ENCODE assay signal across 8 cellular contexts in genomic region chr12:105235299-105235746, GRCh38. TPM values are rescaled to one million over a fixed set of nuclear protein-coding genes. Genes with fewer than 3 reads are reported as not detected.
DNase-seq lines count a peak whose midpoint lies in the region; ATAC-seq, FAIRE-seq and TF ChIP-seq lines count a peak whose summit lies in the region.

No MANE protein-coding gene starts in this region.

- H4K5ac ChIP-seq in H1 (ENCODE audit: insufficient read length, low read depth, low read length) = no peak overlapping the region

- intact Hi-C loops in CD14-positive monocyte (cut with micrococcal nuclease) = no loop called here

- H3K4me1 Mint-ChIP-seq in CD14-positive monocyte (peaks cover 29% of the 10 kb centered on the region), naive B cell (peaks cover 34 to 47% (median 44%) of the 10 kb centered on the region in 3 donors)

- H3K23me2 ChIP-seq in H1 (ENCODE audit: low read depth, low read length) = peaks cover 4% of the 10 kb centered on the region

- no peak overlapping the region for H2BK5ac ChIP-seq in H1 (ENCODE audit: low read depth, low read length)

- no peak for ATAC-seq in naive B cell (ENCODE audit: low read depth in 2 of 2)

- H3K36me3 ChIP-seq in HAP-1 (replicated peaks) (no peaks in the 10 kb centered on the region), SJSA1 (peaks cover 54% of the 10 kb centered on the region), H1 (ENCODE audit: control insufficient read depth in 2 of 4, insufficient read depth in 4 of 4, low read length in 3 of 4) (no peaks in the 10 kb centered on the region)

- no peak overlapping the region for H3K56ac ChIP-seq in H1 (replicated peaks; ENCODE audit: insufficient read length, low read depth, low read length)

- H2BK120ac ChIP-seq in H1 (replicated peaks; ENCODE audit: low read depth, low read length) = no peak overlapping the region

- H3K4me3 ChIP-seq in HAP-1 = peak overlapping the region; percentile 47
- peak overlapping the region; percentile 89 for H3K4me3 ChIP-seq in SJSA1
- peak overlapping the region; percentile 59 to 90 (median 70) for H3K4me3 ChIP-seq in H1 (ENCODE audit: extremely low read depth in 1 of 4, insufficient read depth in 2 of 4, low read depth in 3 of 4, low read length in 4 of 4)

- no peak overlapping the region for H4K8ac ChIP-seq in H1 (ENCODE audit: extremely low read depth, insufficient read depth, low read length)

- POLR2A ChIA-PET in H1 (lab: Charles Lee; ENCODE audit: partially characterized antibody) = interaction anchor here (1.2 to 1.9 kb wide), 7 partner anchors 13 to 115 kb away, joined by 3 to 7 read pairs (median 4); no protein-coding TSS in a partner anchor

- peaks cover 0 to 2% of the 10 kb centered on the region in 2 experiments for H4K20me1 ChIP-seq in H1 (replicated peaks in 1 of 2; ENCODE audit: control insufficient read depth in 1 of 2, insufficient read depth in 2 of 2, low read length in 2 of 2)

- H3K27ac ChIP-seq in SJSA1 (peak overlapping the region; percentile 96), H1 (ENCODE audit: low read depth, low read length) (no peak overlapping the region)

- no peak overlapping the region for H4K91ac ChIP-seq in H1 (replicated peaks; ENCODE audit: insufficient read length, low read length)

- H2AK5ac ChIP-seq in H1 (ENCODE audit: low read depth, low read length) = no peak overlapping the region

- DNase-seq in CD14-positive monocyte (ENCODE audit: low spot score) (no peak), HAP-1 (ENCODE audit: low spot score in 2 of 2) (no peak), SJSA1 (ENCODE audit: low read depth in 1 of 2, low spot score in 2 of 2) (peak in 1 of 2 experiments; percentile 89), H1 (ENCODE audit: low read depth in 1 of 2, low spot score in 2 of 2) (no peak), naive B cell (no peak), iPS-NIHi7 (ENCODE audit: extremely low spot score) (no peak), NCI-H2171 (lab: John Stamatoyannopoulos, UW) (no peak)
- DNase-seq in activated CD8-positive, alpha-beta memory T cell treated with anti-CD3 and anti-CD28 coated beads, Interleukin-2, amount 50 U/mL, for 4 hours = no peak

- H3K4ac ChIP-seq in H1 (replicated peaks; ENCODE audit: insufficient read length, low read depth, low read length) = no peak overlapping the region

- TF ChIP-seq POLR2A in H1 (IDR thresholded peaks at IDR 0.05; ENCODE audit: control extremely low read depth in 1 of 2, low read depth in 2 of 2, low read length in 2 of 2) = no peak

- peak overlapping the region; percentile 70 to 88 (median 81) for H3K27ac Mint-ChIP-seq in CD14-positive monocyte
- peak overlapping the region in 5 of 6 donors; percentile 54 to 96 (median 89) for H3K27ac Mint-ChIP-seq in naive B cell

- H3K9me3 ChIP-seq in HAP-1 (no peaks in the 10 kb centered on the region), SJSA1 (replicated peaks) (no peaks in the 10 kb centered on the region), H1 (ENCODE audit: insufficient read depth in 2 of 2, low read depth in 1 of 2, low read length in 1 of 2) (no peaks in the 10 kb centered on the region)

- no peak overlapping the region for H2BK20ac ChIP-seq in H1 (ENCODE audit: low read length)

- TF ChIP-seq EP300 in H1 (IDR thresholded peaks at IDR 0.05; ENCODE audit: borderline replicate concordance in 1 of 2, low read depth in 2 of 2, low read length in 2 of 2) = no peak

- H3K4me3 Mint-ChIP-seq in CD14-positive monocyte (peak overlapping the region; percentile 82 to 95), naive B cell (peak overlapping the region in 7 of 8 donors; percentile 79 to 94 (median 90))

- no peak overlapping the region for H2BK15ac ChIP-seq in H1 (ENCODE audit: low read length)

- no peak overlapping the region for H3K14ac ChIP-seq in H1 (ENCODE audit: insufficient read length)

- peak overlapping the region; percentile 85 to 92 for H3K4me2 ChIP-seq in H1 (ENCODE audit: insufficient read depth in 1 of 2, low read depth in 2 of 2, low read length in 2 of 2)

- in situ Hi-C loops in HAP-1 (cut with MboI; ENCODE audit: low sequenced_read_pairs) = no loop called here

- CTCF ChIA-PET in H1 (lab: Charles Lee; ENCODE audit: partially characterized antibody) = interaction anchor here (0.6 to 1.6 kb wide), 10 partner anchors 9 to 149 kb away, joined by 3 to 5 read pairs (median 4); no protein-coding TSS in a partner anchor

- H3K4me1 ChIP-seq in HAP-1 (peaks cover 35% of the 10 kb centered on the region), SJSA1 (replicated peaks) (peaks cover 56% of the 10 kb centered on the region), H1 (replicated peaks in 1 of 4; ENCODE audit: control insufficient read depth in 3 of 4, insufficient read depth in 4 of 4, low read length in 3 of 4) (peaks cover 0 to 4% (median 0%) of the 10 kb centered on the region in 4 experiments; a peak in 1 of 7 replicates)

- no peak overlapping the region for H2BK12ac ChIP-seq in H1 (ENCODE audit: low read depth, low read length)

- H2AFZ ChIP-seq in H1 (ENCODE audit: low read length) = 0 out of 2 replicates have a peak overlapping the region, but pooled peaks have one; percentile 42

- H3K36me3 Mint-ChIP-seq in CD14-positive monocyte (peaks cover 11 to 16% of the 10 kb centered on the region in 2 donors), naive B cell (no peaks in the 10 kb centered on the region)

- no peak for TF ChIP-seq CTCF in CD14-positive monocyte (IDR thresholded peaks at IDR 0.05)
- TF ChIP-seq CTCF in H1 (IDR thresholded peaks at IDR 0.05; ENCODE audit: control extremely low read depth in 1 of 3, insufficient read depth in 1 of 3, low read depth in 1 of 3, low read length in 3 of 3) = no peak

- peaks cover 3% of the 10 kb centered on the region; the same call in 1 of the 2 replicates for H3K79me1 ChIP-seq in H1 (ENCODE audit: low read depth, low read length)

- no peak overlapping the region for H3K18ac ChIP-seq in H1 (ENCODE audit: extremely low read depth, low read length)

- no peaks in the 10 kb centered on the region for H3K27me3 ChIP-seq in HAP-1 (ENCODE audit: low read depth)
- H3K27me3 ChIP-seq in SJSA1 (replicated peaks) = no peaks in the 10 kb centered on the region
- peaks cover 0 to 3% (median under 1%) of the 10 kb centered on the region in 4 experiments; a peak in 3 of 7 replicates for H3K27me3 ChIP-seq in H1 (replicated peaks in 1 of 4; ENCODE audit: control insufficient read depth in 3 of 4, extremely low read depth in 1 of 4, insufficient read depth in 3 of 4, low read length in 3 of 4)

- H3K23ac ChIP-seq in H1 (ENCODE audit: insufficient read length) = no peak overlapping the region

- FAIRE-seq in H1 (lab: Jason Lieb, UNC) = no peak

- TF ChIP-seq RAD21 in H1 (IDR thresholded peaks at IDR 0.05 in 1 of 2, conservative IDR thresholded peaks at IDR 0.05 in 1 of 2; ENCODE audit: low read depth in 2 of 2, low read length in 2 of 2) = no peak

- H3K27me3 Mint-ChIP-seq in CD14-positive monocyte (ENCODE audit: low read depth in 3 of 3) (peaks cover 1 to 4% (median 2%) of the 10 kb centered on the region in 3 donors), naive B cell (no peaks in the 10 kb centered on the region)

- 12% methylated on average over 11 of the region's 12 CpGs; no CpG with 5 or more reads in 1 of the 2 experiments for WGBS in H1 (ENCODE audit: extremely low coverage in 1 of 2, insufficient coverage in 1 of 2, insufficient read length in 1 of 2, insufficient replicate concordance in 2 of 2, low coverage in 1 of 2, low lambda C conversion rate in 2 of 2, missing lambda C conversion rate in 1 of 2), 2 experiments

- peak overlapping the region in 3 of 4 experiments; percentile 23 to 87 (median 49); a peak in 3 of 7 replicates for H3K9ac ChIP-seq in H1 (replicated peaks in 1 of 4; ENCODE audit: extremely low read depth in 1 of 4, low read depth in 3 of 4, low read length in 3 of 4)

- H3K79me2 ChIP-seq in H1 (ENCODE audit: control insufficient read depth in 1 of 2, insufficient read depth in 2 of 2, low read length in 2 of 2) = peaks cover 0 to 19% of the 10 kb centered on the region in 2 experiments; a peak in 2 of 4 replicates

- H3K9me3 Mint-ChIP-seq in CD14-positive monocyte (no peaks in the 10 kb centered on the region), naive B cell (no peaks in the 10 kb centered on the region)

TF ChIP-seq in H1, 55 proteins besides CTCF, POLR2A, EP300 and RAD21:
- TF ChIP-seq EZH2 (IDR thresholded peaks at IDR 0.05; ENCODE audit: low read depth, low read length, severe bottlenecking) (no peak), RBBP5 (IDR thresholded peaks at IDR 0.05; ENCODE audit: borderline replicate concordance, low read depth, low read length) (no peak), ZNF274 (IDR thresholded peaks at IDR 0.05; ENCODE audit: borderline replicate concordance, extremely low read depth, low read length) (no peak), HDAC2 (IDR thresholded peaks at IDR 0.05; ENCODE audit: borderline replicate concordance in 1 of 2, low read depth in 2 of 2, low read length in 2 of 2) (peak in 1 of 2 experiments; percentile 72; a peak in 1 of 4 replicates), POU5F1 (IDR thresholded peaks at IDR 0.05; ENCODE audit: low read depth, low read length) (no peak), KDM1A (IDR thresholded peaks at IDR 0.05; ENCODE audit: borderline replicate concordance, low read length) (peak; percentile 72; the same call in 1 of the 2 replicates), POLR2AphosphoS5 (IDR thresholded peaks at IDR 0.05; ENCODE audit: low read depth, low read length) (no peak)

RNA-seq across cellular contexts. Expression of gene APPL2, which starts 0.7 kb away (rescaled TPM):
- polyA plus RNA-seq in CD14-positive monocyte (1 to 10 TPM; 6.4 to 9.0 TPM), H1 (2011; rRNA removed) (8.9 TPM in 2 replicates), naive B cell (ENCODE audit: low read depth in 6 of 6) (10 to 100 TPM; 13.2 to 18.0 (median 14.7) TPM)
- total RNA-seq in SJSA1 (2014; rRNA removed; shearing (Covaris generic)) = 519 and 584 TPM in 2 replicates
- total RNA-seq in H1 (2021; fragmentation: NEBNext Ultra II Directional; extraction: Animal tissue kit (Norgen Biotek cat#: 25700)) = 19.0 and 22.9 TPM in 2 replicates
- polyA plus RNA-seq in H1 (2011; cell fraction: cytosol; rRNA removed) = 15.1 TPM
- polyA plus RNA-seq in H1 (2011; cell fraction: nucleus; rRNA removed) = 18.0 TPM
- 12.3 to 23.4 TPM (median 16.6 TPM) in 4 replicates for polyA plus RNA-seq in H1 (2012, experiment 1 of 2)
- polyA plus RNA-seq in H1 (2012, experiment 2 of 2) = 3.9 TPM
- 13.1 TPM for polyA plus RNA-seq in H1 (2013, experiment 1 of 2)
- 13.5 TPM for polyA plus RNA-seq in H1 (2013, experiment 2 of 2)
- polyA minus RNA-seq in H1 (2011; rRNA and poly(A)+ RNA removed) = 20.5 and 22.6 TPM in 2 replicates
- 11.7 TPM for polyA minus RNA-seq in H1 (2011; cell fraction: cytosol; rRNA and poly(A)+ RNA removed)
- 40.4 TPM for polyA minus RNA-seq in H1 (2011; cell fraction: nucleus; rRNA and poly(A)+ RNA removed)
